In genomic region chr20:57091748-57092111, GRCh38 we compare ENCODE assay signal across 1 cellular context.
TF ChIP-seq lines count a peak whose summit lies in the region.

No MANE protein-coding gene starts in this region.

TF ChIP-seq in GM12878, 131 proteins besides CTCF, POLR2A, EP300 and RAD21 (continued from another document):
- TF ChIP-seq NFXL1 (IDR thresholded peaks at IDR 0.05; ENCODE audit: borderline replicate concordance) (no peak), PBX3 (IDR thresholded peaks at IDR 0.05; ENCODE audit: insufficient replicate concordance, low read depth, low read length) (no peak), TAF1 (IDR thresholded peaks at IDR 0.05; ENCODE audit: borderline replicate concordance, low read depth, low read length) (no peak)
- TF ChIP-seq, protein P1, sequence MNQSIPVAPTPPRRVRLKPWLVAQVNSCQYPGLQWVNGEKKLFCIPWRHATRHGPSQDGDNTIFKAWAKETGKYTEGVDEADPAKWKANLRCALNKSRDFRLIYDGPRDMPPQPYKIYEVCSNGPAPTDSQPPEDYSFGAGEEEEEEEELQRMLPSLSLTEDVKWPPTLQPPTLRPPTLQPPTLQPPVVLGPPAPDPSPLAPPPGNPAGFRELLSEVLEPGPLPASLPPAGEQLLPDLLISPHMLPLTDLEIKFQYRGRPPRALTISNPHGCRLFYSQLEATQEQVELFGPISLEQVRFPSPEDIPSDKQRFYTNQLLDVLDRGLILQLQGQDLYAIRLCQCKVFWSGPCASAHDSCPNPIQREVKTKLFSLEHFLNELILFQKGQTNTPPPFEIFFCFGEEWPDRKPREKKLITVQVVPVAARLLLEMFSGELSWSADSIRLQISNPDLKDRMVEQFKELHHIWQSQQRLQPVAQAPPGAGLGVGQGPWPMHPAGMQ (IDR thresholded peaks at IDR 0.05; ENCODE audit: borderline replicate concordance), result no peak
TF ChIP-seq in GM12878: peak in this region for 0.
